Comparison of ENCODE assay signal across 1 cellular context in the genomic region with DNA sequence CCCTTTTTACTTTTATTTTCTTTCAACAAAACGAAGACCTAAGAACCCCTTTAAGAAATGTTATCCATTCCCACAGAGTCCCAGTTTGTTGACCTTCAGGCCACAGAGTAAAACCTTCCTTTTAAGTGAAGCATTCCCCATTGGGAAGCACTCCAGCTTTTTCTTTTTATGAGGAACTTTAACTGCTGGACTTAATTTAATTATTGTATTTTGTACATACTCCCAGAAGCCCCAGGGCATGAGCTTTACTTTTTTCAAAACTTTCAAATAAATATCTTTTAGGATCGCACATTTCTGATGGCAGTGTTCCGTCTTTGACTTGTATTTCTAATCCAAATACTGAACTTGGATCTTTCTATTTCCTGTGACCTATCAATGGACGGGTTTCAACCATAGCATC.
TF ChIP-seq lines count a peak whose summit lies in the region.

No MANE protein-coding gene starts in this region.

TF ChIP-seq in WTC11, 78 proteins besides CTCF, POLR2A, EP300 and RAD21 (continued from another document):
- TF ChIP-seq, protein P1, sequence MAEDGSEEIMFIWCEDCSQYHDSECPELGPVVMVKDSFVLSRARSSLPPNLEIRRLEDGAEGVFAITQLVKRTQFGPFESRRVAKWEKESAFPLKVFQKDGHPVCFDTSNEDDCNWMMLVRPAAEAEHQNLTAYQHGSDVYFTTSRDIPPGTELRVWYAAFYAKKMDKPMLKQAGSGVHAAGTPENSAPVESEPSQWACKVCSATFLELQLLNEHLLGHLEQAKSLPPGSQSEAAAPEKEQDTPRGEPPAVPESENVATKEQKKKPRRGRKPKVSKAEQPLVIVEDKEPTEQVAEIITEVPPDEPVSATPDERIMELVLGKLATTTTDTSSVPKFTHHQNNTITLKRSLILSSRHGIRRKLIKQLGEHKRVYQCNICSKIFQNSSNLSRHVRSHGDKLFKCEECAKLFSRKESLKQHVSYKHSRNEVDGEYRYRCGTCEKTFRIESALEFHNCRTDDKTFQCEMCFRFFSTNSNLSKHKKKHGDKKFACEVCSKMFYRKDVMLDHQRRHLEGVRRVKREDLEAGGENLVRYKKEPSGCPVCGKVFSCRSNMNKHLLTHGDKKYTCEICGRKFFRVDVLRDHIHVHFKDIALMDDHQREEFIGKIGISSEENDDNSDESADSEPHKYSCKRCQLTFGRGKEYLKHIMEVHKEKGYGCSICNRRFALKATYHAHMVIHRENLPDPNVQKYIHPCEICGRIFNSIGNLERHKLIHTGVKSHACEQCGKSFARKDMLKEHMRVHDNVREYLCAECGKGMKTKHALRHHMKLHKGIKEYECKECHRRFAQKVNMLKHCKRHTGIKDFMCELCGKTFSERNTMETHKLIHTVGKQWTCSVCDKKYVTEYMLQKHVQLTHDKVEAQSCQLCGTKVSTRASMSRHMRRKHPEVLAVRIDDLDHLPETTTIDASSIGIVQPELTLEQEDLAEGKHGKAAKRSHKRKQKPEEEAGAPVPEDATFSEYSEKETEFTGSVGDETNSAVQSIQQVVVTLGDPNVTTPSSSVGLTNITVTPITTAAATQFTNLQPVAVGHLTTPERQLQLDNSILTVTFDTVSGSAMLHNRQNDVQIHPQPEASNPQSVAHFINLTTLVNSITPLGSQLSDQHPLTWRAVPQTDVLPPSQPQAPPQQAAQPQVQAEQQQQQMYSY (CRISPR knock-in tag; IDR thresholded peaks at IDR 0.05) = no peak
- TF ChIP-seq, protein P2, sequence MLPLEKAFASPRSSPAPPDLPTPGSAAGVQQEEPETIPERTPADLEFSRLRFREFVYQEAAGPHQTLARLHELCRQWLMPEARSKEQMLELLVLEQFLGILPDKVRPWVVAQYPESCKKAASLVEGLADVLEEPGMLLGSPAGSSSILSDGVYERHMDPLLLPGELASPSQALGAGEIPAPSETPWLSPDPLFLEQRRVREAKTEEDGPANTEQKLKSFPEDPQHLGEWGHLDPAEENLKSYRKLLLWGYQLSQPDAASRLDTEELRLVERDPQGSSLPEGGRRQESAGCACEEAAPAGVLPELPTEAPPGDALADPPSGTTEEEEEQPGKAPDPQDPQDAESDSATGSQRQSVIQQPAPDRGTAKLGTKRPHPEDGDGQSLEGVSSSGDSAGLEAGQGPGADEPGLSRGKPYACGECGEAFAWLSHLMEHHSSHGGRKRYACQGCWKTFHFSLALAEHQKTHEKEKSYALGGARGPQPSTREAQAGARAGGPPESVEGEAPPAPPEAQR (CRISPR knock-in tag; IDR thresholded peaks at IDR 0.05) = no peak
- TF ChIP-seq EMX1 (CRISPR knock-in tag; IDR thresholded peaks at IDR 0.05) (no peak), NR2C2 (CRISPR knock-in tag; IDR thresholded peaks at IDR 0.05) (no peak), ZNF263 (CRISPR knock-in tag; IDR thresholded peaks at IDR 0.05; ENCODE audit: low read depth) (no peak)
- TF ChIP-seq, protein P3, sequence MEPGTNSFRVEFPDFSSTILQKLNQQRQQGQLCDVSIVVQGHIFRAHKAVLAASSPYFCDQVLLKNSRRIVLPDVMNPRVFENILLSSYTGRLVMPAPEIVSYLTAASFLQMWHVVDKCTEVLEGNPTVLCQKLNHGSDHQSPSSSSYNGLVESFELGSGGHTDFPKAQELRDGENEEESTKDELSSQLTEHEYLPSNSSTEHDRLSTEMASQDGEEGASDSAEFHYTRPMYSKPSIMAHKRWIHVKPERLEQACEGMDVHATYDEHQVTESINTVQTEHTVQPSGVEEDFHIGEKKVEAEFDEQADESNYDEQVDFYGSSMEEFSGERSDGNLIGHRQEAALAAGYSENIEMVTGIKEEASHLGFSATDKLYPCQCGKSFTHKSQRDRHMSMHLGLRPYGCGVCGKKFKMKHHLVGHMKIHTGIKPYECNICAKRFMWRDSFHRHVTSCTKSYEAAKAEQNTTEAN (CRISPR knock-in tag; IDR thresholded peaks at IDR 0.05) = no peak
TF ChIP-seq in WTC11: peak in this region for 0.
